ENCODE assay signal across 20 cellular contexts in genomic region chr7:118369987-118370386, GRCh38.
A peak's percentile ranks its signal among the peaks of the same experiment; 100 is the strongest.
DNase-seq lines count a peak whose midpoint lies in the region; ATAC-seq, FAIRE-seq and TF ChIP-seq lines count a peak whose summit lies in the region.
"Had no signal": no experiment of that assay in that cellular context is flagged by ENCODE, and none has a peak within 500 bp of the region (broad histone marks: within the 10 kb centered on the region; RNA-seq: fewer than 3 reads in every experiment).

No MANE protein-coding gene starts in this region.

- H4K20me1 ChIP-seq in GM12878 (ENCODE audit: control insufficient read depth, insufficient read depth), result no peaks in the 10 kb centered on the region

- POLR2A ChIA-PET in GM12878 (lab: Charles Lee), result no interaction called here

- no peak for DNase-seq in stimulated activated naive CD8-positive, alpha-beta T cell treated with anti-CD3 and anti-CD28 coated beads, Interleukin-15, Interleukin-2, amounts not matched to agents 100 U/mL and 50 U/mL, for 24 hours
- no peak for DNase-seq in stimulated activated naive CD8-positive, alpha-beta T cell treated with anti-CD3 and anti-CD28 coated beads, Interleukin-15, amount 100 ng/mL, for 72 hours
- no peak for DNase-seq in GM12878 (ENCODE audit: low read depth, low spot score)
- no peak for DNase-seq in LoVo (ENCODE audit: low spot score)
- no peak for DNase-seq in GM19240 (ENCODE audit: insufficient read length, low spot score)
- no peak for DNase-seq in posterior cingulate gyrus
- DNase-seq: C1 segment of cervical spinal cord; Calu3; CD4-positive, alpha-beta T cell; DMS 273 treated with DMSO at 0.1 percent for 48 hours; DMS79 treated with DMSO at 0.1 percent for 48 hours; EL; GOT3; H9 had no signal

- peak; percentile 28 for ATAC-seq in stimulated activated naive CD8-positive, alpha-beta T cell treated with anti-CD3 and anti-CD28 coated beads, Interleukin-15, Interleukin-2, amounts not matched to agents 100 U/mL and 50 U/mL, for 24 hours
- no peak for ATAC-seq in stimulated activated naive CD8-positive, alpha-beta T cell treated with anti-CD3 and anti-CD28 coated beads, Interleukin-15, amount 100 ng/mL, for 72 hours
- ATAC-seq in GM21619 (IDR thresholded peaks at IDR 0.05; ENCODE audit: unreplicated experiment), result peak; percentile 43
- peak; percentile 30; the same call in 2 of the 3 replicates for ATAC-seq in GM12878
- ATAC-seq: HepG2 had no signal

- no peak for TF ChIP-seq POLR2A in GM12878 (IDR thresholded peaks at IDR 0.05; ENCODE audit: low read depth, low read length)

- TF ChIP-seq CTCF in GM12878 (IDR thresholded peaks at IDR 0.05 in 2 of 3, conservative IDR thresholded peaks at IDR 0.05 in 1 of 3; ENCODE audit: control insufficient read depth in 2 of 3, extremely low read depth in 1 of 3, insufficient read depth in 1 of 3, low read depth in 3 of 3, low read length in 3 of 3), result no peak

- no peaks in the 10 kb centered on the region for H3K36me3 ChIP-seq in GM12878 (ENCODE audit: control insufficient read depth in 2 of 2, insufficient read depth in 2 of 2, low read length in 1 of 2)

- no peaks in the 10 kb centered on the region for H3K9me3 ChIP-seq in GM12878 (replicated peaks; ENCODE audit: control insufficient read depth, insufficient read depth, low read length)

- in situ Hi-C loops in GM12878 (cut with MboI), result loop anchor here (25.0 kb wide), 1 partner anchor 817 kb away; no protein-coding TSS in a partner anchor

- TF ChIP-seq EP300 in GM12878 (IDR thresholded peaks at IDR 0.05; ENCODE audit: borderline replicate concordance in 1 of 2, control insufficient read depth in 1 of 2, low read depth in 2 of 2, low read length in 2 of 2), result no peak

- WGBS in GM12878 (ENCODE audit: insufficient coverage, insufficient replicate concordance, low lambda C conversion rate, missing lambda C conversion rate), result 0% methylated on average over 3 of the region's 3 CpGs

- H3K4me1 Mint-ChIP-seq in stimulated activated naive CD8-positive, alpha-beta T cell treated with anti-CD3 and anti-CD28 coated beads, Interleukin-15, amount 100 ng/mL, for 72 hours, result no peaks in the 10 kb centered on the region
- H3K4me1 Mint-ChIP-seq: B cell, H9 had no signal

- no TSS peak for BruUV-seq in GM12878 (replicated peaks; lab: Mats Ljungman, UMichigan)

- no peak overlapping the region for H3K9ac ChIP-seq in GM12878 (ENCODE audit: control insufficient read depth, insufficient read depth, low read length)

- H3K79me2 ChIP-seq in GM12878 (ENCODE audit: control insufficient read depth, insufficient read depth, low read length), result no peaks in the 10 kb centered on the region

- H3K4me3 ChIP-seq in GM12878, result no peak overlapping the region

- FAIRE-seq in GM12878 (lab: Jason Lieb, UNC), result no peak
- FAIRE-seq: A204.1, G401.6, HepG2, HTR-8/SVneo had no signal

- no peaks in the 10 kb centered on the region for H3K9me3 Mint-ChIP-seq in stimulated activated naive CD8-positive, alpha-beta T cell treated with anti-CD3 and anti-CD28 coated beads, Interleukin-15, amount 100 ng/mL, for 72 hours
- H3K9me3 Mint-ChIP-seq: H9 had no signal

- RAD21 ChIA-PET in GM12878 (lab: Charles Lee; ENCODE audit: unreplicated experiment), result no interaction called here

- no peaks in the 10 kb centered on the region for H3K27me3 ChIP-seq in GM12878 (replicated peaks in 1 of 2; ENCODE audit: control insufficient read depth in 2 of 2, insufficient read depth in 2 of 2, low read length in 1 of 2)

- CTCF ChIA-PET in GM12878 (lab: Yijun Ruan, JAX), result no interaction called here

- H3K27ac Mint-ChIP-seq in stimulated activated naive CD8-positive, alpha-beta T cell treated with anti-CD3 and anti-CD28 coated beads, Interleukin-15, amount 100 ng/mL, for 72 hours, result no peak overlapping the region
- H3K27ac Mint-ChIP-seq: B cell; CD4-positive, alpha-beta T cell; H9 had no signal

- no peak overlapping the region for H3K27ac ChIP-seq in GM12878 (ENCODE audit: control insufficient read depth, insufficient read depth)

- no peaks in the 10 kb centered on the region for H3K4me1 ChIP-seq in GM12878 (ENCODE audit: control insufficient read depth, insufficient read depth, low read length)

- TF ChIP-seq RAD21 in GM12878 (IDR thresholded peaks at IDR 0.05; ENCODE audit: insufficient read depth, low read depth, low read length), result no peak

- H3K4me2 ChIP-seq in GM12878 (ENCODE audit: control insufficient read depth, insufficient read depth), result no peak overlapping the region

- H3K4me3 Mint-ChIP-seq in stimulated activated naive CD8-positive, alpha-beta T cell treated with anti-CD3 and anti-CD28 coated beads, Interleukin-15, amount 100 ng/mL, for 72 hours, result no peak overlapping the region
- H3K4me3 Mint-ChIP-seq: B cell; CD4-positive, alpha-beta T cell; H9 had no signal

- no peaks in the 10 kb centered on the region for H3K27me3 Mint-ChIP-seq in stimulated activated naive CD8-positive, alpha-beta T cell treated with anti-CD3 and anti-CD28 coated beads, Interleukin-15, amount 100 ng/mL, for 72 hours
- H3K27me3 Mint-ChIP-seq: B cell; CD4-positive, alpha-beta T cell had no signal

- no peak overlapping the region for H2AFZ ChIP-seq in GM12878 (ENCODE audit: control insufficient read depth, low read depth, low read length)

- intact Hi-C loops in GM12878 (cut with micrococcal nuclease; ENCODE audit: unreplicated experiment) (no loop called here), posterior cingulate gyrus (cut with DNase I) (no loop called here)

- SMC1A ChIA-PET in GM12878 (lab: Charles Lee; ENCODE audit: uncharacterized antibody, unreplicated experiment), result no interaction called here

TF ChIP-seq in GM12878, 131 proteins besides CTCF, POLR2A, EP300 and RAD21:
- TF ChIP-seq ZNF592 (IDR thresholded peaks at IDR 0.05), result no peak
- no peak for TF ChIP-seq PML (IDR thresholded peaks at IDR 0.05; ENCODE audit: low read length)
- TF ChIP-seq SMC3 (IDR thresholded peaks at IDR 0.05; ENCODE audit: borderline replicate concordance, low read length), result no peak
- TF ChIP-seq CREB1 (IDR thresholded peaks at IDR 0.05; ENCODE audit: low read depth), result no peak
- TF ChIP-seq SMAD5 (IDR thresholded peaks at IDR 0.05; ENCODE audit: low read depth), result no peak
- no peak for TF ChIP-seq E2F8 (IDR thresholded peaks at IDR 0.05; ENCODE audit: low read depth, partially characterized antibody)
- no peak for TF ChIP-seq MEF2B (IDR thresholded peaks at IDR 0.05; ENCODE audit: partially characterized antibody, poor library complexity, severe bottlenecking)
- no peak for TF ChIP-seq SIX5 (IDR thresholded peaks at IDR 0.05; ENCODE audit: low read depth, low read length, severe bottlenecking)
- no peak for TF ChIP-seq MXI1 (IDR thresholded peaks at IDR 0.05; ENCODE audit: low read depth, low read length)
- TF ChIP-seq NFYA (IDR thresholded peaks at IDR 0.05; ENCODE audit: borderline replicate concordance, low read depth, low read length), result no peak
